ENCODE assay signal across 8 cellular contexts in the genomic region with DNA sequence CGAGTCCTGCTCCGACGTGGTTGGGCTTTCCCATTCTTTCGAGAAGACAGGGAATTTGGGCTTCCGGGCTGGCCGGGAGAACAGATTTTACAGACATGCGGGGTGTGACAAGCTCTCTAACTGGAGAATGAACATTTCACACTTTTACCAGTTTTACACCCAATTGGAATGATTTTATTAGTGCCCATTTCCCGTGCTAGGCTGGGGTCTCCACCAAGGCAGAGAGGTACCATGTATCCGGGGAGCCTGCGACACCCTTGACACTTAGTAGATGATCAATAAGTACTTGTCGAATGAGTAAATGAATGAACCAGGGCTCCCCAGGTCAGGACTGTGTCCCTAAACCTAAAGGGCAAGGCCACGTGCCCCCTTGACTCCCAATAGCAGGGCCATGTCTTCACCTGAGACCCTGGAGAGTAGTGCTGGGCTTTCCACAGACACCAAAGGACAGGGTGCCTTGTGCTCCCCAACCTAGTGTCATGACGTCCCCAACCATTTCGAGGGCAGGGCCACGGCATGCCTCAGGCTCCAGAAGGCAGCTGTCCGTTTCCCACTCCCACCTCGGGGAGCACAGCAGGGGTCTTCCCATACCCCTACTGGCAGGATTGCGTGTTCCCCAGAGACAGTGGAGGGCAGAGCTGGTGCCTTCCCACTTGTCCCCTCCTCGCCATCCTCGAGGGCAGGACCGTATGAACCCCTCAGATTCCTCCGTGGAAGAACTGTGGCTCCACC. TPM values are rescaled to one million over a fixed set of nuclear protein-coding genes. Genes with fewer than 3 reads are reported as not detected.
DNase-seq lines count a peak whose midpoint lies in the region; ATAC-seq lines count a peak whose summit lies in the region.

No MANE protein-coding gene starts in this region.

- peak; percentile 9 for ATAC-seq in stimulated activated effector memory CD8-positive, alpha-beta T cell treated with anti-CD3 and anti-CD28 coated beads, Interleukin-12 subunit alpha, Interleukin-12 subunit beta, amount 100 ng/mL, for 72 hours

- H3K4me1 Mint-ChIP-seq in immature natural killer cell, result peaks cover 70 to 90% of the 10 kb centered on the region in 2 donors
- peaks cover 78% of the 10 kb centered on the region for H3K4me1 Mint-ChIP-seq in stimulated activated effector memory CD8-positive, alpha-beta T cell treated with anti-CD3 and anti-CD28 coated beads, Interleukin-12 subunit alpha, Interleukin-12 subunit beta, amount 100 ng/mL, for 72 hours

- H3K27ac ChIP-seq in adipose tissue (ENCODE audit: low read depth, low read length), result peak overlapping the region; percentile 22

- WGBS in adipose tissue, 3 donors, result 9 to 14% (median 13%) methylated on average over 22 of the region's 22 CpGs

- peaks cover 0 to 18% (median 11%) of the 10 kb centered on the region in 3 donors for H3K27me3 Mint-ChIP-seq in immature natural killer cell (ENCODE audit: low read depth in 3 of 3)

- H3K4me3 Mint-ChIP-seq in immature natural killer cell, result peak overlapping the region; percentile 90 to 99 (median 95)
- peak overlapping the region; percentile 85 for H3K4me3 Mint-ChIP-seq in stimulated activated effector memory CD8-positive, alpha-beta T cell treated with anti-CD3 and anti-CD28 coated beads, Interleukin-12 subunit alpha, Interleukin-12 subunit beta, amount 100 ng/mL, for 72 hours

- peak overlapping the region; percentile 88 to 99 (median 98) for H3K27ac Mint-ChIP-seq in immature natural killer cell
- H3K27ac Mint-ChIP-seq in stimulated activated effector memory CD8-positive, alpha-beta T cell treated with anti-CD3 and anti-CD28 coated beads, Interleukin-12 subunit alpha, Interleukin-12 subunit beta, amount 100 ng/mL, for 72 hours, result peak overlapping the region; percentile 96

- DNase-seq in ELF-1 (ENCODE audit: low read depth, low spot score) (peak; percentile 55), NAMALWA (ENCODE audit: low spot score) (peak; percentile 53), immature natural killer cell (peak; percentile 13 to 19 (median 16)), OCI-M2 (lab: John Stamatoyannopoulos, UW; ENCODE audit: unreplicated experiment) (no peak), AG08395 (ENCODE audit: low spot score) (no peak), NCI-H1694 treated with DMSO at 0.1 percent for 48 hours (lab: John Stamatoyannopoulos, UW) (no peak)
- peak; percentile 27 to 77 for DNase-seq in stimulated activated effector memory CD8-positive, alpha-beta T cell treated with anti-CD3 and anti-CD28 coated beads, Interleukin-12 subunit alpha, Interleukin-12 subunit beta, amount 100 ng/mL, for 72 hours (ENCODE audit: low spot score in 2 of 2)

- H3K9me3 Mint-ChIP-seq in immature natural killer cell, result no peaks in the 10 kb centered on the region
- H3K9me3 Mint-ChIP-seq in stimulated activated effector memory CD8-positive, alpha-beta T cell treated with anti-CD3 and anti-CD28 coated beads, Interleukin-12 subunit alpha, Interleukin-12 subunit beta, amount 100 ng/mL, for 72 hours, result no peaks in the 10 kb centered on the region

- peaks cover 4 to 28% (median 10%) of the 10 kb centered on the region in 3 donors for H3K36me3 Mint-ChIP-seq in immature natural killer cell
- peaks cover 65% of the 10 kb centered on the region for H3K36me3 Mint-ChIP-seq in stimulated activated effector memory CD8-positive, alpha-beta T cell treated with anti-CD3 and anti-CD28 coated beads, Interleukin-12 subunit alpha, Interleukin-12 subunit beta, amount 100 ng/mL, for 72 hours

RNA-seq across cellular contexts. Expression of gene MYD88, which starts 0.7 kb away (rescaled TPM):
- polyA plus RNA-seq in adipose tissue (10 to 100 TPM; 11.9 to 37.7 (median 35.8) TPM), immature natural killer cell (100 to 1,000 TPM in 2 of 3 donors, 10 to 100 TPM in 1; 94.0 to 205 (median 129) TPM)

RNA-seq across cellular contexts. Expression of gene ACAA1, which starts 0.9 kb away (rescaled TPM):
- polyA plus RNA-seq in adipose tissue (10 to 100 TPM; 55.3 to 84.9 (median 67.1) TPM), immature natural killer cell (100 to 1,000 TPM in 1 of 3 donors, 10 to 100 TPM in 2; 74.8 to 113 (median 82.8) TPM)

RNA-seq across cellular contexts. Expression of gene OXSR1, which starts 27.6 kb away (rescaled TPM):
- 10 to 100 TPM in 2 of 3 donors, 1 to 10 TPM in 1; 7.3 to 17.7 (median 11.0) TPM for polyA plus RNA-seq in adipose tissue
- 10 to 100 TPM; 13.1 to 16.1 (median 13.5) TPM for polyA plus RNA-seq in immature natural killer cell

Comparison
In these comparisons a context has a peak if more than half of its experiments do, and no peak if none do; other contexts are left out.
1. DNase-seq: peak in ELF-1 (single experiment), NAMALWA (single experiment), immature natural killer cell (3 of 3) and stimulated activated effector memory CD8-positive, alpha-beta T cell treated with anti-CD3 and anti-CD28 coated beads, Interleukin-12 subunit alpha, Interleukin-12 subunit beta, amount 100 ng/mL, for 72 hours (2 of 2); none in OCI-M2 (single experiment), AG08395 (single experiment) and NCI-H1694 treated with DMSO at 0.1 percent for 48 hours (single experiment).